10 cellular contexts compared by ENCODE assay signal in genomic region chr12:30440826-30441602, GRCh38.
DNase-seq lines count a peak whose midpoint lies in the region; ATAC-seq, FAIRE-seq and TF ChIP-seq lines count a peak whose summit lies in the region.
"Had no signal": no experiment of that assay in that cellular context is flagged by ENCODE, and none has a peak within 500 bp of the region (broad histone marks: within the 10 kb centered on the region; RNA-seq: fewer than 3 reads in every experiment).

No MANE protein-coding gene starts in this region.

- H3F3A ChIP-seq in PC-3 (ENCODE audit: low read length, unreplicated experiment) = no peaks in the 10 kb centered on the region

- POLR2A ChIA-PET in A549 (lab: Yijun Ruan, JAX) = no interaction called here
- POLR2A ChIA-PET in PC-3 (lab: Charles Lee; ENCODE audit: unreplicated experiment) = interaction anchor here (0.6 kb wide), 1 partner anchor 108 kb away, joined by 3 read pairs; no protein-coding TSS in a partner anchor

- TF ChIP-seq RAD21 in A549 (conservative IDR thresholded peaks at IDR 0.05 in 1 of 2, IDR thresholded peaks at IDR 0.05 in 1 of 2) = no peak

- H3K4me1 ChIP-seq in A549 (no peaks in the 10 kb centered on the region), PC-3 (ENCODE audit: insufficient read depth, low read length) (0 out of 2 replicates have a peak, but pooled peaks cover 6% of the 10 kb centered on the region), fibroblast of lung (ENCODE audit: control insufficient read depth, extremely low read depth, insufficient read depth, low read length) (no peaks in the 10 kb centered on the region)

- TF ChIP-seq CTCF in A549 (IDR thresholded peaks at IDR 0.05) (no peak), PC-3 (conservative IDR thresholded peaks at IDR 0.05; ENCODE audit: low read depth, low read length) (peak; percentile 58), fibroblast of lung (conservative IDR thresholded peaks at IDR 0.05 in 1 of 2, IDR thresholded peaks at IDR 0.05 in 1 of 2; ENCODE audit: low read depth in 1 of 2, low read length in 2 of 2) (peak; percentile 20 to 78)

- H3K36me3 ChIP-seq in PC-3 (ENCODE audit: low read depth, low read length) (no peaks in the 10 kb centered on the region), fibroblast of lung (ENCODE audit: control insufficient read depth, insufficient read depth, low read length) (no peaks in the 10 kb centered on the region)

- H4K20me1 ChIP-seq in PC-3 (ENCODE audit: low read length) (no peaks in the 10 kb centered on the region), fibroblast of lung (ENCODE audit: control insufficient read depth, extremely low read depth, insufficient read depth, low read length) (no peaks in the 10 kb centered on the region)

- TF ChIP-seq EP300 in A549 (IDR thresholded peaks at IDR 0.05) = no peak

- H3K9me2 ChIP-seq in PC-3 (replicated peaks; ENCODE audit: low read length) = no peaks in the 10 kb centered on the region

- H3K9ac ChIP-seq in PC-3 (ENCODE audit: low read length) (no peak overlapping the region), fibroblast of lung (ENCODE audit: insufficient read depth, low read length) (no peak overlapping the region)

- FAIRE-seq in A549 (lab: Jason Lieb, UNC) (no peak), GM12891 (lab: Jason Lieb, UNC) (no peak)

- peak; percentile 28 to 35 for DNase-seq in A549 (ENCODE audit: low read depth in 1 of 2, low spot score in 1 of 2)
- peak; percentile 46 for DNase-seq in PC-3
- peak; percentile 29 to 42 for DNase-seq in fibroblast of lung (ENCODE audit: low read depth in 2 of 2)
- no peak for DNase-seq in GM12891 (ENCODE audit: insufficient read length, low spot score)
- DNase-seq in NCI-H2029 (lab: John Stamatoyannopoulos, UW) = no peak
- DNase-seq in activated CD8-positive, alpha-beta memory T cell treated with anti-CD3 and anti-CD28 coated beads for 24 hours = no peak
- DNase-seq in kidney glomerular epithelial cell (lab: John Stamatoyannopoulos, UW) = no peak
- DNase-seq: dorsolateral prefrontal cortex, trophoblast cell had no signal

- no TSS peak for BruUV-seq in PC-3 (replicated peaks; lab: Mats Ljungman, UMichigan)

- WGBS in A549 (ENCODE audit: missing lambda C conversion rate) = 51% methylated on average over 7 of the region's 7 CpGs

- H3K27ac ChIP-seq in A549 = no peak overlapping the region
- no peak overlapping the region for H3K27ac ChIP-seq in PC-3 (ENCODE audit: low read length)
- H3K27ac ChIP-seq in fibroblast of lung (ENCODE audit: insufficient read depth, low read length) = no peak overlapping the region
- H3K27ac ChIP-seq: dorsolateral prefrontal cortex had no signal

- no peak for TF ChIP-seq POLR2A in A549 (IDR thresholded peaks at IDR 0.05; ENCODE audit: low read length)
- no peak for TF ChIP-seq POLR2A in GM18505 (IDR thresholded peaks at IDR 0.05; ENCODE audit: borderline replicate concordance, extremely low read depth, insufficient read depth, insufficient read length)
- no peak for TF ChIP-seq POLR2A in GM12891 (IDR thresholded peaks at IDR 0.05; ENCODE audit: low read depth, low read length)

- intact Hi-C loops in PC-3 (cut with micrococcal nuclease) = no loop called here

- H3K79me2 ChIP-seq in PC-3 (ENCODE audit: low read length) (no peaks in the 10 kb centered on the region), fibroblast of lung (ENCODE audit: control insufficient read depth, insufficient read depth, low read length) (no peaks in the 10 kb centered on the region)

- H3K9me3 ChIP-seq in A549 = no peaks in the 10 kb centered on the region
- H3K9me3 ChIP-seq in PC-3 (ENCODE audit: low read length) = no peaks in the 10 kb centered on the region
- no peaks in the 10 kb centered on the region for H3K9me3 ChIP-seq in fibroblast of lung (ENCODE audit: control insufficient read depth, insufficient read depth, low read depth, low read length)

- CTCF ChIA-PET in A549 (lab: Yijun Ruan, JAX) = interaction anchor here (0.7 to 1.2 kb wide), 4 partner anchors 11 to 50 kb away, joined by 3 to 5 read pairs (median 4); no protein-coding TSS in a partner anchor
- CTCF ChIA-PET in PC-3 (lab: Charles Lee) = interaction anchor here (0.6 to 1.1 kb wide), 3 partner anchors 8 to 23 kb away, joined by 3 to 4 read pairs (median 3); no protein-coding TSS in a partner anchor

- H2AFZ ChIP-seq in PC-3 (ENCODE audit: low read length) (no peak overlapping the region), fibroblast of lung (ENCODE audit: low read length) (no peak overlapping the region)

- H3K4me3 ChIP-seq in A549 (no peak overlapping the region), PC-3 (ENCODE audit: low read length) (no peak overlapping the region), fibroblast of lung (replicated peaks in 1 of 4; ENCODE audit: control extremely low read depth in 1 of 4, insufficient read depth in 1 of 4, low read depth in 3 of 4, low read length in 4 of 4) (no peak overlapping the region)
- H3K4me3 ChIP-seq: dorsolateral prefrontal cortex had no signal

- ATAC-seq in A549 (peak; percentile 90 to 92; a peak in 5 of 6 replicates), GM18505 (IDR thresholded peaks at IDR 0.05; ENCODE audit: unreplicated experiment) (peak; percentile 58), PC-3 (peak; percentile 54)

- H3K27me3 ChIP-seq in PC-3 (ENCODE audit: low read length) (no peaks in the 10 kb centered on the region), fibroblast of lung (ENCODE audit: control insufficient read depth, insufficient read depth, low read length) (no peaks in the 10 kb centered on the region)
- H3K27me3 ChIP-seq: dorsolateral prefrontal cortex had no signal

- H3K4me2 ChIP-seq in A549 (no peak overlapping the region), PC-3 (ENCODE audit: low read length) (no peak overlapping the region), fibroblast of lung (ENCODE audit: extremely low read depth, insufficient read depth, low read length) (no peak overlapping the region)

TF ChIP-seq in A549, 52 proteins besides CTCF, POLR2A, EP300 and RAD21:
- TF ChIP-seq HES2 (IDR thresholded peaks at IDR 0.05) (no peak), HDAC2 (IDR thresholded peaks at IDR 0.05) (no peak), REST (IDR thresholded peaks at IDR 0.05) (no peak), NR3C1 (IDR thresholded peaks at IDR 0.05) (no peak)

TF ChIP-seq in GM12891, 5 proteins besides CTCF, POLR2A, EP300 and RAD21:
- no peak for TF ChIP-seq POLR2AphosphoS5 (IDR thresholded peaks at IDR 0.05; ENCODE audit: low read depth, low read length)
- no peak for TF ChIP-seq PAX5 (IDR thresholded peaks at IDR 0.05; ENCODE audit: insufficient read depth, low read length, severe bottlenecking)
- TF ChIP-seq POU2F2 (IDR thresholded peaks at IDR 0.05; ENCODE audit: low read depth, low read length) = no peak
- no peak for TF ChIP-seq TAF1 (IDR thresholded peaks at IDR 0.05; ENCODE audit: low read depth, low read length)
- TF ChIP-seq SPI1 (IDR thresholded peaks at IDR 0.05; ENCODE audit: low read depth, low read length) = no peak

Comparison
In these comparisons a context has a peak if more than half of its experiments do, and no peak if none do; other contexts are left out.
1. DNase-seq: peak in A549 (2 of 2), PC-3 (single experiment) and fibroblast of lung (2 of 2); none in GM12891 (single experiment), NCI-H2029 (single experiment), activated CD8-positive, alpha-beta memory T cell treated with anti-CD3 and anti-CD28 coated beads for 24 hours (single experiment) and kidney glomerular epithelial cell (single experiment).
2. Peak in every context shown above with its lines, with median percentiles within 50 percentile points of each other: ATAC-seq.